8 cellular contexts compared by ENCODE assay signal in genomic region chr20:56400001-56400640, GRCh38. TPM values are rescaled to one million over a fixed set of nuclear protein-coding genes. Genes with fewer than 3 reads are reported as not detected.
DNase-seq lines count a peak whose midpoint lies in the region; ATAC-seq, FAIRE-seq and TF ChIP-seq lines count a peak whose summit lies in the region.

No MANE protein-coding gene starts in this region.

- H3K9me3 ChIP-seq in SJCRH30 (replicated peaks), result no peaks in the 10 kb centered on the region

- no peaks in the 10 kb centered on the region for H3K4me1 Mint-ChIP-seq in CD14-positive monocyte
- H3K4me1 Mint-ChIP-seq in activated naive CD8-positive, alpha-beta T cell treated with anti-CD3 and anti-CD28 coated beads, Interleukin-2, amount 50 U/mL, for 24 hours, result peaks cover 17% of the 10 kb centered on the region

- no peak overlapping the region for H3K27ac ChIP-seq in SJCRH30

- H3K4me1 ChIP-seq in SJCRH30, result no peaks in the 10 kb centered on the region

- peak; percentile 93 for TF ChIP-seq CTCF in CD14-positive monocyte (IDR thresholded peaks at IDR 0.05)

- intact Hi-C loops in CD14-positive monocyte (cut with micrococcal nuclease), result no loop called here

- H3K4me3 Mint-ChIP-seq in CD14-positive monocyte, result no peak overlapping the region
- no peak overlapping the region for H3K4me3 Mint-ChIP-seq in activated naive CD8-positive, alpha-beta T cell treated with anti-CD3 and anti-CD28 coated beads, Interleukin-2, amount 50 U/mL, for 24 hours

- H3K27me3 Mint-ChIP-seq in CD14-positive monocyte (ENCODE audit: low read depth in 3 of 3), result peaks cover 0 to under 1% (median 0%) of the 10 kb centered on the region in 3 donors
- no peaks in the 10 kb centered on the region for H3K27me3 Mint-ChIP-seq in activated naive CD8-positive, alpha-beta T cell treated with anti-CD3 and anti-CD28 coated beads, Interleukin-2, amount 50 U/mL, for 24 hours

- no peaks in the 10 kb centered on the region for H3K9me3 Mint-ChIP-seq in CD14-positive monocyte
- H3K9me3 Mint-ChIP-seq in activated naive CD8-positive, alpha-beta T cell treated with anti-CD3 and anti-CD28 coated beads, Interleukin-2, amount 50 U/mL, for 24 hours, result no peaks in the 10 kb centered on the region

- FAIRE-seq in GM19239 (lab: Jason Lieb, UNC), result peak; percentile 74

- peak; percentile 57 for ATAC-seq in activated naive CD8-positive, alpha-beta T cell treated with anti-CD3 and anti-CD28 coated beads, Interleukin-2, amount 50 U/mL, for 24 hours

- H3K27ac Mint-ChIP-seq in CD14-positive monocyte, result peak overlapping the region in 3 of 7 donors; percentile 14 to 45 (median 26)
- peak overlapping the region; percentile 42 for H3K27ac Mint-ChIP-seq in activated naive CD8-positive, alpha-beta T cell treated with anti-CD3 and anti-CD28 coated beads, Interleukin-2, amount 50 U/mL, for 24 hours

- H3K36me3 Mint-ChIP-seq in CD14-positive monocyte, result peaks cover 76 to 85% of the 10 kb centered on the region in 2 donors
- peaks cover 69% of the 10 kb centered on the region for H3K36me3 Mint-ChIP-seq in activated naive CD8-positive, alpha-beta T cell treated with anti-CD3 and anti-CD28 coated beads, Interleukin-2, amount 50 U/mL, for 24 hours (ENCODE audit: low read depth)

- peaks cover 95% of the 10 kb centered on the region for H3K36me3 ChIP-seq in SJCRH30

- H3K4me3 ChIP-seq in SJCRH30, result no peak overlapping the region

- DNase-seq in CD14-positive monocyte (ENCODE audit: low spot score) (no peak), GM19239 (ENCODE audit: insufficient read length, low spot score) (no peak), Kasumi-1 (lab: John Stamatoyannopoulos, UW) (peak; percentile 79 to 89), SJCRH30 (peak; percentile 77 to 96), hepatic stellate cell (ENCODE audit: low spot score) (peak; percentile 62), NCI-H128 (lab: John Stamatoyannopoulos, UW; ENCODE audit: unreplicated experiment) (no peak)
- peak; percentile 64 for DNase-seq in activated naive CD8-positive, alpha-beta T cell treated with anti-CD3 and anti-CD28 coated beads, Interleukin-2, amount 50 U/mL, for 24 hours
- peak in 2 of 3 donors; percentile 49 to 72 for DNase-seq in stimulated activated CD4-positive, alpha-beta T cell treated with anti-CD3 and anti-CD28 coated beads, Interleukin-12 subunit alpha, Interleukin-12 subunit beta, amount 100 ng/mL, for 48 hours (ENCODE audit: low read depth in 2 of 3, low spot score in 1 of 3)

- no peaks in the 10 kb centered on the region for H3K27me3 ChIP-seq in SJCRH30

RNA-seq across cellular contexts. Expression of gene CSTF1, which starts 7.7 kb away (rescaled TPM):
- 10 to 100 TPM; 10.7 to 15.7 TPM for polyA plus RNA-seq in CD14-positive monocyte
- 158 and 167 TPM in 2 replicates for total RNA-seq in SJCRH30 (2014; rRNA removed; shearing (Covaris generic))

RNA-seq across cellular contexts. Expression of gene AURKA, which starts 8.1 kb away (rescaled TPM):
- polyA plus RNA-seq in CD14-positive monocyte, result 1 to 10 TPM; 1.4 to 1.5 TPM
- 225 and 240 TPM in 2 replicates for total RNA-seq in SJCRH30 (2014; rRNA removed; shearing (Covaris generic))

RNA-seq across cellular contexts. Expression of gene CASS4, which starts 11.9 kb away (rescaled TPM):
- polyA plus RNA-seq in CD14-positive monocyte, result 1 to 10 TPM; 1.9 to 6.1 TPM
- total RNA-seq in SJCRH30 (2014; rRNA removed; shearing (Covaris generic)), result 4.9 and 5.1 TPM in 2 replicates

RNA-seq across cellular contexts. Expression of gene FAM210B, which starts 41.3 kb away (rescaled TPM):
- polyA plus RNA-seq in CD14-positive monocyte, result 10 to 100 TPM; 34.5 to 41.3 TPM
- total RNA-seq in SJCRH30 (2014; rRNA removed; shearing (Covaris generic)), result 106 and 110 TPM in 2 replicates

Comparison
In these comparisons a context has a peak if more than half of its experiments do, and no peak if none do; other contexts are left out.
1. DNase-seq: peak in Kasumi-1 (2 of 2), SJCRH30 (2 of 2), activated naive CD8-positive, alpha-beta T cell treated with anti-CD3 and anti-CD28 coated beads, Interleukin-2, amount 50 U/mL, for 24 hours (single experiment), hepatic stellate cell (single experiment) and stimulated activated CD4-positive, alpha-beta T cell treated with anti-CD3 and anti-CD28 coated beads, Interleukin-12 subunit alpha, Interleukin-12 subunit beta, amount 100 ng/mL, for 48 hours (2 of 3); none in CD14-positive monocyte (single experiment), GM19239 (single experiment) and NCI-H128 (single experiment).